ENCODE assay signal across 8 cellular contexts in the genomic region with DNA sequence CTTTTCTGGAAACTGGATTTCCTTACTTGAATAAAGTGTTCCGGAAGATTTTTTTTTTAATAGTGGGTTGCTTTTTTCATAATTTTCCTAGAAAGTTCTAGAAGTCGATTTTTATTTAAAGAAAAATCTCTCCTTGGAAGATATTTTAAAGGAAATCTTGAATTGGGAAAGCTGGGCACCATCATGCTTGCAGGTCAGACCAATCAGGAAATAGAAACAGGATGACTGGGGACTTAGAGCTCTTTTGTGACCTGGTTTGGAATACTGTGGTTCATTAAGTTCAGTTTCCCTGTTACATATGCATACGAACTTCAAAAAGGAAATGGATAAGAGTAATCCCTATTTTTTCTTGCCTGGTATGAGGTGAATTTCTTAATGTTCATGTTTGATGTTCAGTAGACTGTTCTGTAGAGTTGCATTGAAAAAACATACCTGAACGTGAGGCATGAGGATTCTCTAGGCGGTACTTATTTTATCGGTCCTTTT. TPM values are rescaled to one million over a fixed set of nuclear protein-coding genes. Genes with fewer than 3 reads are reported as not detected.
DNase-seq lines count a peak whose midpoint lies in the region; ATAC-seq and TF ChIP-seq lines count a peak whose summit lies in the region.

No MANE protein-coding gene starts in this region.

- H3K36me3 ChIP-seq in HUES64 (ENCODE audit: insufficient read depth, low read length): no peaks in the 10 kb centered on the region

- intact Hi-C loops in head of caudate nucleus (cut with DNase I): loop anchor here (10.0 kb wide), 1 partner anchor 228 kb away; a partner anchor contains a TSS

- H3K27me3 ChIP-seq in HUES64 (ENCODE audit: insufficient read depth, low read length) (no peaks in the 10 kb centered on the region), foreskin keratinocyte (no peaks in the 10 kb centered on the region)

- H3K4me1 Mint-ChIP-seq in WTC11: peaks cover 26% of the 10 kb centered on the region

- no peaks in the 10 kb centered on the region for H3K9me3 Mint-ChIP-seq in WTC11

- CTCF ChIA-PET in WTC11 (lab: Charles Lee): interaction anchor here (0.7 to 4.3 kb wide), 8 partner anchors 7 to 565 kb away, joined by 3 to 58 read pairs (median 10); a partner anchor contains a TSS

- H3K9ac ChIP-seq in HUES64 (ENCODE audit: low read depth, low read length): peak overlapping the region; percentile 91

- H3K4me3 Mint-ChIP-seq in WTC11: peak overlapping the region; percentile 97

- WGBS in HUES64: 0% methylated on average over 4 of the region's 6 CpGs

- POLR2A ChIA-PET in WTC11 (lab: Charles Lee): interaction anchor here (0.6 to 2.3 kb wide), 4 partner anchors 131 to 1109 kb away, joined by 3 to 8 read pairs (median 4); a partner anchor contains a TSS

- in situ Hi-C loops in Caki2 (cut with HindIII; ENCODE audit: low pct_unique_long_range_greater_than_20kb, low sequenced_read_pairs): no loop called here

- ATAC-seq in WTC11 (no peak), foreskin keratinocyte (no peak), HG03095 (IDR thresholded peaks at IDR 0.05; ENCODE audit: unreplicated experiment) (no peak), HG03045 (IDR thresholded peaks at IDR 0.05; ENCODE audit: unreplicated experiment) (no peak)

- H3K36me3 Mint-ChIP-seq in WTC11: no peaks in the 10 kb centered on the region

- H3K27ac ChIP-seq in HUES64 (ENCODE audit: low read depth, low read length) (no peak overlapping the region), foreskin keratinocyte (peak overlapping the region; percentile 43)

- no peaks in the 10 kb centered on the region for H3K9me3 ChIP-seq in HUES64 (ENCODE audit: insufficient read depth, low read depth, low read length)

- no peaks in the 10 kb centered on the region for H3K27me3 Mint-ChIP-seq in WTC11 (ENCODE audit: low read depth)

- H3K27ac Mint-ChIP-seq in WTC11: no peak overlapping the region

- H3K4me1 ChIP-seq in HUES64 (ENCODE audit: insufficient read depth, low read length): peaks cover 30% of the 10 kb centered on the region
- peaks cover 14% of the 10 kb centered on the region for H3K4me1 ChIP-seq in foreskin keratinocyte

- TF ChIP-seq CTCF in WTC11 (IDR thresholded peaks at IDR 0.05) (no peak), foreskin keratinocyte (conservative IDR thresholded peaks at IDR 0.05) (no peak)

- peak; percentile 57 for DNase-seq in Caki2 (ENCODE audit: low read depth)
- DNase-seq in WTC11 (ENCODE audit: low spot score): no peak
- DNase-seq in foreskin keratinocyte: peak in 1 of 2 donors; percentile 51
- DNase-seq in renal cortical epithelial cell (ENCODE audit: low read depth): peak; percentile 76
- DNase-seq in head of caudate nucleus: no peak

- H3K4me3 ChIP-seq in HUES64 (ENCODE audit: low read length): peak overlapping the region; percentile 100

TF ChIP-seq in WTC11, 78 proteins besides CTCF, POLR2A, EP300 and RAD21 (continues in another document):
- TF ChIP-seq OVOL2 (CRISPR knock-in tag; IDR thresholded peaks at IDR 0.05; ENCODE audit: borderline replicate concordance) (no peak), FOXP1 (CRISPR knock-in tag; IDR thresholded peaks at IDR 0.05; ENCODE audit: borderline replicate concordance) (no peak), SMAD3 (CRISPR knock-in tag; IDR thresholded peaks at IDR 0.05; ENCODE audit: borderline replicate concordance) (no peak), ZNF121 (CRISPR knock-in tag; IDR thresholded peaks at IDR 0.05) (no peak), ZNF423 (CRISPR knock-in tag; IDR thresholded peaks at IDR 0.05) (no peak)
- TF ChIP-seq, protein P1, sequence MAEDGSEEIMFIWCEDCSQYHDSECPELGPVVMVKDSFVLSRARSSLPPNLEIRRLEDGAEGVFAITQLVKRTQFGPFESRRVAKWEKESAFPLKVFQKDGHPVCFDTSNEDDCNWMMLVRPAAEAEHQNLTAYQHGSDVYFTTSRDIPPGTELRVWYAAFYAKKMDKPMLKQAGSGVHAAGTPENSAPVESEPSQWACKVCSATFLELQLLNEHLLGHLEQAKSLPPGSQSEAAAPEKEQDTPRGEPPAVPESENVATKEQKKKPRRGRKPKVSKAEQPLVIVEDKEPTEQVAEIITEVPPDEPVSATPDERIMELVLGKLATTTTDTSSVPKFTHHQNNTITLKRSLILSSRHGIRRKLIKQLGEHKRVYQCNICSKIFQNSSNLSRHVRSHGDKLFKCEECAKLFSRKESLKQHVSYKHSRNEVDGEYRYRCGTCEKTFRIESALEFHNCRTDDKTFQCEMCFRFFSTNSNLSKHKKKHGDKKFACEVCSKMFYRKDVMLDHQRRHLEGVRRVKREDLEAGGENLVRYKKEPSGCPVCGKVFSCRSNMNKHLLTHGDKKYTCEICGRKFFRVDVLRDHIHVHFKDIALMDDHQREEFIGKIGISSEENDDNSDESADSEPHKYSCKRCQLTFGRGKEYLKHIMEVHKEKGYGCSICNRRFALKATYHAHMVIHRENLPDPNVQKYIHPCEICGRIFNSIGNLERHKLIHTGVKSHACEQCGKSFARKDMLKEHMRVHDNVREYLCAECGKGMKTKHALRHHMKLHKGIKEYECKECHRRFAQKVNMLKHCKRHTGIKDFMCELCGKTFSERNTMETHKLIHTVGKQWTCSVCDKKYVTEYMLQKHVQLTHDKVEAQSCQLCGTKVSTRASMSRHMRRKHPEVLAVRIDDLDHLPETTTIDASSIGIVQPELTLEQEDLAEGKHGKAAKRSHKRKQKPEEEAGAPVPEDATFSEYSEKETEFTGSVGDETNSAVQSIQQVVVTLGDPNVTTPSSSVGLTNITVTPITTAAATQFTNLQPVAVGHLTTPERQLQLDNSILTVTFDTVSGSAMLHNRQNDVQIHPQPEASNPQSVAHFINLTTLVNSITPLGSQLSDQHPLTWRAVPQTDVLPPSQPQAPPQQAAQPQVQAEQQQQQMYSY (CRISPR knock-in tag; IDR thresholded peaks at IDR 0.05): no peak
- TF ChIP-seq, protein P2, sequence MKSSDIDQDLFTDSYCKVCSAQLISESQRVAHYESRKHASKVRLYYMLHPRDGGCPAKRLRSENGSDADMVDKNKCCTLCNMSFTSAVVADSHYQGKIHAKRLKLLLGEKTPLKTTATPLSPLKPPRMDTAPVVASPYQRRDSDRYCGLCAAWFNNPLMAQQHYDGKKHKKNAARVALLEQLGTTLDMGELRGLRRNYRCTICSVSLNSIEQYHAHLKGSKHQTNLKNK (CRISPR knock-in tag; IDR thresholded peaks at IDR 0.05): no peak
- TF ChIP-seq, protein P3, sequence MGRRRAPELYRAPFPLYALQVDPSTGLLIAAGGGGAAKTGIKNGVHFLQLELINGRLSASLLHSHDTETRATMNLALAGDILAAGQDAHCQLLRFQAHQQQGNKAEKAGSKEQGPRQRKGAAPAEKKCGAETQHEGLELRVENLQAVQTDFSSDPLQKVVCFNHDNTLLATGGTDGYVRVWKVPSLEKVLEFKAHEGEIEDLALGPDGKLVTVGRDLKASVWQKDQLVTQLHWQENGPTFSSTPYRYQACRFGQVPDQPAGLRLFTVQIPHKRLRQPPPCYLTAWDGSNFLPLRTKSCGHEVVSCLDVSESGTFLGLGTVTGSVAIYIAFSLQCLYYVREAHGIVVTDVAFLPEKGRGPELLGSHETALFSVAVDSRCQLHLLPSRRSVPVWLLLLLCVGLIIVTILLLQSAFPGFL (CRISPR knock-in tag; IDR thresholded peaks at IDR 0.05; ENCODE audit: borderline replicate concordance): no peak
- TF ChIP-seq, protein P4, sequence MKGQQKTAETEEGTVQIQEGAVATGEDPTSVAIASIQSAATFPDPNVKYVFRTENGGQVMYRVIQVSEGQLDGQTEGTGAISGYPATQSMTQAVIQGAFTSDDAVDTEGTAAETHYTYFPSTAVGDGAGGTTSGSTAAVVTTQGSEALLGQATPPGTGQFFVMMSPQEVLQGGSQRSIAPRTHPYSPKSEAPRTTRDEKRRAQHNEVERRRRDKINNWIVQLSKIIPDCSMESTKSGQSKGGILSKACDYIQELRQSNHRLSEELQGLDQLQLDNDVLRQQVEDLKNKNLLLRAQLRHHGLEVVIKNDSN (CRISPR knock-in tag; IDR thresholded peaks at IDR 0.05): no peak
- TF ChIP-seq, protein P5, sequence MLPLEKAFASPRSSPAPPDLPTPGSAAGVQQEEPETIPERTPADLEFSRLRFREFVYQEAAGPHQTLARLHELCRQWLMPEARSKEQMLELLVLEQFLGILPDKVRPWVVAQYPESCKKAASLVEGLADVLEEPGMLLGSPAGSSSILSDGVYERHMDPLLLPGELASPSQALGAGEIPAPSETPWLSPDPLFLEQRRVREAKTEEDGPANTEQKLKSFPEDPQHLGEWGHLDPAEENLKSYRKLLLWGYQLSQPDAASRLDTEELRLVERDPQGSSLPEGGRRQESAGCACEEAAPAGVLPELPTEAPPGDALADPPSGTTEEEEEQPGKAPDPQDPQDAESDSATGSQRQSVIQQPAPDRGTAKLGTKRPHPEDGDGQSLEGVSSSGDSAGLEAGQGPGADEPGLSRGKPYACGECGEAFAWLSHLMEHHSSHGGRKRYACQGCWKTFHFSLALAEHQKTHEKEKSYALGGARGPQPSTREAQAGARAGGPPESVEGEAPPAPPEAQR (CRISPR knock-in tag; IDR thresholded peaks at IDR 0.05): no peak

RNA-seq across cellular contexts. Expression of a gene that starts 1.2 kb away (rescaled TPM):
- total RNA-seq in Caki2 (2014; rRNA removed; shearing (Covaris generic); ENCODE audit: low replicate concordance): 15.9 and 20.6 TPM in 2 replicates
- polyA plus RNA-seq in HUES64 (2013, experiment 1 of 2): 18.0 TPM
- polyA plus RNA-seq in HUES64 (2013, experiment 2 of 2): 20.7 TPM
- total RNA-seq in WTC11 (2021): 32.5 to 34.6 TPM (median 33.3 TPM) in 3 replicates
- total RNA-seq in foreskin keratinocyte: 17.3 and 17.6 TPM in 2 replicates
- 5.6 and 6.7 TPM in 2 replicates for polyA plus RNA-seq in foreskin keratinocyte
- 6.1 and 17.4 TPM in 2 replicates for total RNA-seq in renal cortical epithelial cell

Comparison
In these comparisons a context has a peak if more than half of its experiments do, and no peak if none do; other contexts are left out.
1. DNase-seq: peak in Caki2 (single experiment) and renal cortical epithelial cell (single experiment); none in WTC11 (single experiment) and head of caudate nucleus (0 of 42).